ENCODE assay signal across 1 cellular context in the genomic region with DNA sequence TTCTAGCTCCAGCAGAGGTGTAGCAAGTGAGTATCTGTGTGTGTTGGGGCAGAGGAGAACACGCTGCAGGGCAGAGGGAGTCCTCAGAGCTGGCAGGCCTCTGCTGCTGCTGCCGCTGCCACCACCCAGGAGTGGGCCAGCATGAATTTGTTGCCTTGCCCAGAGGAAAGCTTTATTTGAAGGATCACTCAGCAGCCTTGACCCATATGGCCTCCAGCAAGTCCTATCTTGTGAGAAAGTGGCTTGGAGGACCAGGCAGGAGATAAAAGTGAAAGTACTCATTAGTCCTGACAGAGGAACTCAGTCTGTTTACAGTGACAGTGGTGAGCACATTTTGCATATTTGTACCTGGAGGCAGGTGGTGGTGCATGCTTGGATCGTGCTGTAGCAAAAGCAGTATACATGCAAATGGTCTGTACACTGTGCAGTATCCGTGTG.
TF ChIP-seq lines count a peak whose summit lies in the region.

No MANE protein-coding gene starts in this region.

TF ChIP-seq in GM12878, 131 proteins besides CTCF, POLR2A, EP300 and RAD21 (continued from another document):
- TF ChIP-seq, protein P1, sequence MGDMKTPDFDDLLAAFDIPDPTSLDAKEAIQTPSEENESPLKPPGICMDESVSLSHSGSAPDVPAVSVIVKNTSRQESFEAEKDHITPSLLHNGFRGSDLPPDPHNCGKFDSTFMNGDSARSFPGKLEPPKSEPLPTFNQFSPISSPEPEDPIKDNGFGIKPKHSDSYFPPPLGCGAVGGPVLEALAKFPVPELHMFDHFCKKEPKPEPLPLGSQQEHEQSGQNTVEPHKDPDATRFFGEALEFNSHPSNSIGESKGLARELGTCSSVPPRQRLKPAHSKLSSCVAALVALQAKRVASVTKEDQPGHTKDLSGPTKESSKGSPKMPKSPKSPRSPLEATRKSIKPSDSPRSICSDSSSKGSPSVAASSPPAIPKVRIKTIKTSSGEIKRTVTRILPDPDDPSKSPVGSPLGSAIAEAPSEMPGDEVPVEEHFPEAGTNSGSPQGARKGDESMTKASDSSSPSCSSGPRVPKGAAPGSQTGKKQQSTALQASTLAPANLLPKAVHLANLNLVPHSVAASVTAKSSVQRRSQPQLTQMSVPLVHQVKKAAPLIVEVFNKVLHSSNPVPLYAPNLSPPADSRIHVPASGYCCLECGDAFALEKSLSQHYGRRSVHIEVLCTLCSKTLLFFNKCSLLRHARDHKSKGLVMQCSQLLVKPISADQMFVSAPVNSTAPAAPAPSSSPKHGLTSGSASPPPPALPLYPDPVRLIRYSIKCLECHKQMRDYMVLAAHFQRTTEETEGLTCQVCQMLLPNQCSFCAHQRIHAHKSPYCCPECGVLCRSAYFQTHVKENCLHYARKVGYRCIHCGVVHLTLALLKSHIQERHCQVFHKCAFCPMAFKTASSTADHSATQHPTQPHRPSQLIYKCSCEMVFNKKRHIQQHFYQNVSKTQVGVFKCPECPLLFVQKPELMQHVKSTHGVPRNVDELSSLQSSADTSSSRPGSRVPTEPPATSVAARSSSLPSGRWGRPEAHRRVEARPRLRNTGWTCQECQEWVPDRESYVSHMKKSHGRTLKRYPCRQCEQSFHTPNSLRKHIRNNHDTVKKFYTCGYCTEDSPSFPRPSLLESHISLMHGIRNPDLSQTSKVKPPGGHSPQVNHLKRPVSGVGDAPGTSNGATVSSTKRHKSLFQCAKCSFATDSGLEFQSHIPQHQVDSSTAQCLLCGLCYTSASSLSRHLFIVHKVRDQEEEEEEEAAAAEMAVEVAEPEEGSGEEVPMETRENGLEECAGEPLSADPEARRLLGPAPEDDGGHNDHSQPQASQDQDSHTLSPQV (IDR thresholded peaks at IDR 0.05), result no peak
TF ChIP-seq in GM12878: peak in this region for 4.
